Comparison of ENCODE assay signal across 1 cellular context in genomic region chr12:122235741-122236140, GRCh38.
TF ChIP-seq lines count a peak whose summit lies in the region.

No MANE protein-coding gene starts in this region.

TF ChIP-seq in HepG2, 621 proteins besides CTCF, POLR2A, EP300 and RAD21:
- no peak for TF ChIP-seq DNMT1 (CRISPR knock-in tag; IDR thresholded peaks at IDR 0.05)
- TF ChIP-seq CSRNP1 (CRISPR knock-in tag; IDR thresholded peaks at IDR 0.05), result no peak
- peak; percentile 44 for TF ChIP-seq SKI (IDR thresholded peaks at IDR 0.05; ENCODE audit: partially characterized antibody)
- TF ChIP-seq ZNF180 (CRISPR knock-in tag; IDR thresholded peaks at IDR 0.05; ENCODE audit: borderline replicate concordance, low read depth), result no peak
- peak; percentile 48; the same call in 1 of the 2 replicates for TF ChIP-seq ARID3A (IDR thresholded peaks at IDR 0.05; ENCODE audit: low read depth, low read length)
- peak; percentile 53; the same call in 1 of the 2 replicates for TF ChIP-seq CEBPB (IDR thresholded peaks at IDR 0.05; ENCODE audit: borderline replicate concordance, low read depth, low read length)
- 0 out of 2 replicates have a peak, but pooled peaks have one; percentile 15 for TF ChIP-seq HDAC1 (CRISPR knock-in tag; IDR thresholded peaks at IDR 0.05)
- TF ChIP-seq ZBTB33 (CRISPR knock-in tag; IDR thresholded peaks at IDR 0.05), result 0 out of 2 replicates have a peak, but pooled peaks have one; percentile 38
- TF ChIP-seq ZNF549 (CRISPR knock-in tag; IDR thresholded peaks at IDR 0.05), result 0 out of 2 replicates have a peak, but pooled peaks have one; percentile 44
- TF ChIP-seq FOXO1 (CRISPR knock-in tag; IDR thresholded peaks at IDR 0.05), result no peak
- peak; percentile 59 for TF ChIP-seq PAXIP1 (CRISPR knock-in tag; conservative IDR thresholded peaks at IDR 0.05)
